In the genomic region with DNA sequence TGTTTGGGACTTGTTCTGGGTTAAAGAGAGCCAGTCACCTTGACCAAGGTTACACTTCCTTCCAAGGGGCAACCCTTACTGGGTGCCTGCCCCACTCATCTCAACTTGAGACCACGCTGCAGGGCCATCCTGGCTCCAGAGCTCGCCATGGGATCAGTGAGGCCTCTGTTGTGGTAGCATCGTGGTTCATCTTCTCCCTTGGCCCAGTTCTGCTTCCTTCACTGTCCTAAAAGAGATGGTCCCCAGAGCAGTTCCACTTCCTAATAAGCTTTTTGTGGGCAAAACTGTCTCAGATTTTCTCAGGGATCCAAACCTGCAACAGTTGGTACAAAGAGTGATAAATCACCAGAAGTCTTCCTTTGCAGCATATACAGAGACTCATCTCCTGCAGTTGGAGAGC, we compare ENCODE assay signal across 15 cellular contexts.
DNase-seq lines count a peak whose midpoint lies in the region; TF ChIP-seq lines count a peak whose summit lies in the region.
"Had no signal": no experiment of that assay in that cellular context is flagged by ENCODE, and none has a peak within 500 bp of the region (broad histone marks: within the 10 kb centered on the region; RNA-seq: fewer than 3 reads in every experiment).

No MANE protein-coding gene starts in this region.

- TF ChIP-seq CTCF in Loucy (conservative IDR thresholded peaks at IDR 0.05; ENCODE audit: low read length) (no peak), chondrocyte (IDR thresholded peaks at IDR 0.05) (no peak)

- peaks cover 11% of the 10 kb centered on the region; the same call in 1 of the 2 replicates for H3K36me3 ChIP-seq in Loucy (ENCODE audit: insufficient read depth, low read length)

- H2AFZ ChIP-seq in Loucy (ENCODE audit: low read length) = no peak overlapping the region

- H3F3A ChIP-seq in Loucy (ENCODE audit: low read depth) = peaks cover 33% of the 10 kb centered on the region

- peak overlapping the region; percentile 18 for H3K4me3 ChIP-seq in Loucy (ENCODE audit: low read length, poor library complexity, severe bottlenecking)

- H3K4me1 Mint-ChIP-seq in dendritic cell treated with granulocyte-macrophage colony-stimulating factor and Interleukin-4, amounts not matched to agents 40 ng/mL and 50 ng/mL, for 4 days (ENCODE audit: low read depth) = peaks cover 33% of the 10 kb centered on the region
- H3K4me1 Mint-ChIP-seq in chondrocyte (ENCODE audit: low read depth) = no peaks in the 10 kb centered on the region

- H3K4me2 ChIP-seq in Loucy (ENCODE audit: low read depth, low read length, poor library complexity, severe bottlenecking) = peak overlapping the region; percentile 63

- no peaks in the 10 kb centered on the region for H3K27me3 ChIP-seq in Loucy (ENCODE audit: insufficient read depth, low read length, poor library complexity, severe bottlenecking)

- H3K9me3 ChIP-seq in Loucy (ENCODE audit: insufficient read depth, low read depth, low read length) = peaks cover 16% of the 10 kb centered on the region; the same call in 1 of the 2 replicates

- peaks cover 25% of the 10 kb centered on the region for H3K27me3 Mint-ChIP-seq in dendritic cell treated with granulocyte-macrophage colony-stimulating factor and Interleukin-4, amounts not matched to agents 40 ng/mL and 50 ng/mL, for 4 days
- peaks cover 10% of the 10 kb centered on the region for H3K27me3 Mint-ChIP-seq in chondrocyte (ENCODE audit: low read depth)
- H3K27me3 Mint-ChIP-seq: B cell had no signal

- H3K4me1 ChIP-seq in Loucy (ENCODE audit: insufficient read depth, low read length, poor library complexity, severe bottlenecking) = peaks cover 73% of the 10 kb centered on the region

- peak overlapping the region; percentile 88 for H3K9ac ChIP-seq in Loucy (ENCODE audit: low read depth, low read length, poor library complexity, severe bottlenecking)

- H3K9me2 ChIP-seq in Loucy (replicated peaks; ENCODE audit: low read depth, low read length) = no peaks in the 10 kb centered on the region

- intact Hi-C loops in dendritic cell treated with granulocyte-macrophage colony-stimulating factor and Interleukin-4, amounts not matched to agents 40 ng/mL and 50 ng/mL, for 4 days (cut with micrococcal nuclease) = no loop called here

- no peaks in the 10 kb centered on the region for H3K9me3 Mint-ChIP-seq in dendritic cell treated with granulocyte-macrophage colony-stimulating factor and Interleukin-4, amounts not matched to agents 40 ng/mL and 50 ng/mL, for 4 days
- peaks cover 22% of the 10 kb centered on the region for H3K9me3 Mint-ChIP-seq in chondrocyte (ENCODE audit: low read depth)

- peaks cover 10% of the 10 kb centered on the region; the same call in 1 of the 2 replicates for H3K79me2 ChIP-seq in Loucy (ENCODE audit: insufficient read depth, low read length)

- no peak overlapping the region for H3K4me3 Mint-ChIP-seq in dendritic cell treated with granulocyte-macrophage colony-stimulating factor and Interleukin-4, amounts not matched to agents 40 ng/mL and 50 ng/mL, for 4 days
- no peak overlapping the region for H3K4me3 Mint-ChIP-seq in chondrocyte (ENCODE audit: unreplicated experiment)
- H3K4me3 Mint-ChIP-seq: CD14-positive monocyte, H9, IgD-negative memory B cell had no signal

- no peaks in the 10 kb centered on the region for H3K36me3 Mint-ChIP-seq in dendritic cell treated with granulocyte-macrophage colony-stimulating factor and Interleukin-4, amounts not matched to agents 40 ng/mL and 50 ng/mL, for 4 days (ENCODE audit: low read depth)
- H3K36me3 Mint-ChIP-seq in chondrocyte (ENCODE audit: low read depth) = peaks cover 6% of the 10 kb centered on the region
- H3K36me3 Mint-ChIP-seq: CD14-positive monocyte, IgD-negative memory B cell had no signal

- H4K20me1 ChIP-seq in Loucy (ENCODE audit: insufficient read depth, low read length, poor library complexity, severe bottlenecking) = no peaks in the 10 kb centered on the region

- peak overlapping the region; percentile 10 for H3K27ac Mint-ChIP-seq in dendritic cell treated with granulocyte-macrophage colony-stimulating factor and Interleukin-4, amounts not matched to agents 40 ng/mL and 50 ng/mL, for 4 days
- H3K27ac Mint-ChIP-seq in chondrocyte (ENCODE audit: unreplicated experiment) = no peak overlapping the region
- H3K27ac Mint-ChIP-seq: B cell, H9, IgD-negative memory B cell had no signal

- DNase-seq in CD1c-positive myeloid dendritic cell (ENCODE audit: extremely low spot score) (peak; percentile 53), pons (ENCODE audit: low spot score) (peak; percentile 24), chondrocyte (ENCODE audit: low spot score) (no peak), COR-L47 (lab: John Stamatoyannopoulos, UW) (no peak)
- DNase-seq in activated CD4-positive, alpha-beta T cell treated with anti-CD3 and anti-CD28 coated beads for 1 hour = no peak
- DNase-seq: DMS153, DMS79 treated with DMSO at 0.1 percent for 48 hours, GDM1, GOT3, H9 had no signal

Comparison
In these comparisons a context has a peak if more than half of its experiments do, and no peak if none do; other contexts are left out.
1. DNase-seq: peak in CD1c-positive myeloid dendritic cell (single experiment) and pons (single experiment); none in chondrocyte (single experiment), COR-L47 (single experiment) and activated CD4-positive, alpha-beta T cell treated with anti-CD3 and anti-CD28 coated beads for 1 hour (single experiment).